Comparison of ENCODE assay signal across 1 cellular context in genomic region chr16:70711211-70711978, GRCh38.
TF ChIP-seq lines count a peak whose summit lies in the region.

No MANE protein-coding gene starts in this region.

TF ChIP-seq in HepG2, 621 proteins besides CTCF, POLR2A, EP300 and RAD21 (continued from another document):
- TF ChIP-seq ELF3 (CRISPR knock-in tag; IDR thresholded peaks at IDR 0.05) (peak; percentile 59; the same call in 1 of the 2 replicates), ZMAT3 (CRISPR knock-in tag; conservative IDR thresholded peaks at IDR 0.05) (peak; percentile 61; the same call in 1 of the 2 replicates), POLR2AphosphoS5 (IDR thresholded peaks at IDR 0.05; ENCODE audit: low read depth, low read length) (peak; percentile 49; the same call in 1 of the 2 replicates), MEIS2 (CRISPR knock-in tag; IDR thresholded peaks at IDR 0.05) (peak; percentile 65; the same call in 1 of the 2 replicates), E2F2 (CRISPR knock-in tag; IDR thresholded peaks at IDR 0.05; ENCODE audit: borderline replicate concordance) (no peak), ETV5 (CRISPR knock-in tag; IDR thresholded peaks at IDR 0.05; ENCODE audit: borderline replicate concordance) (peak; percentile 15; the same call in 1 of the 2 replicates), ASH2L (IDR thresholded peaks at IDR 0.05; ENCODE audit: insufficient read length, low read depth, low read length) (peak; percentile 54), REPIN1 (CRISPR knock-in tag; IDR thresholded peaks at IDR 0.05; ENCODE audit: borderline replicate concordance, low read depth) (peak; percentile 84), MXD1 (CRISPR knock-in tag; IDR thresholded peaks at IDR 0.05) (peak; percentile 86), UBTF (CRISPR knock-in tag; IDR thresholded peaks at IDR 0.05) (peak; percentile 78), TSC22D2 (CRISPR knock-in tag; IDR thresholded peaks at IDR 0.05; ENCODE audit: borderline replicate concordance) (0 out of 2 replicates have a peak, but pooled peaks have one; percentile 78), ZNF251 (CRISPR knock-in tag; IDR thresholded peaks at IDR 0.05) (0 out of 2 replicates have a peak, but pooled peaks have one; percentile 53)
TF ChIP-seq in HepG2: peak in this region for 310.
